In the genomic region with DNA sequence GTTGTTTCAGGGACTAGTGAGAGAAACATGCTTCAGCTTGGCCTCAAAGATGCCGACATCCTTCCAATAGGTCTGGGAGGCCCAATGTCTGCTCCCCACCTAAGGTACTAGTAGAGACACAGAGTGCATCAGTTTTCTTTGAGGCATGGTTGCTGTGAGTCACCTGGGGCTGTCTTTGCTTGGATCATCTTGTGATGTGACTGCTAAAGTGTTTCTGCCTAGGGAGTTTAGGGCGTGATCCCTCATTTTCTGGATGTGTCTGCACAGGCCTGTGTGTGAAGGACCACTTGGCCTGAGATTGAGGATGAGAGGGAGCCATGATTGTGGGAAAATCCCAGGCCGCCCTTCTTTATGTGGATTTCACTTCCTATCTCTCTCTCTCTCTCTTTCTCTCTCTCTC, we compare ENCODE assay signal across 36 cellular contexts. TPM values are rescaled to one million over a fixed set of nuclear protein-coding genes. Genes with fewer than 3 reads are reported as not detected.
"Had no signal": no experiment of that assay in that cellular context is flagged by ENCODE, and none has a peak within 500 bp of the region (broad histone marks: within the 10 kb centered on the region; RNA-seq: fewer than 3 reads in every experiment).

No MANE protein-coding gene starts in this region.

- H3K36me3 Mint-ChIP-seq: activated naive CD8-positive, alpha-beta T cell treated with anti-CD3 and anti-CD28 coated beads for 36 hours had no signal

- H3K27ac Mint-ChIP-seq: activated CD4-positive, alpha-beta T cell treated with anti-CD3 and anti-CD28 coated beads, Interleukin-2, amount 10 ng/mL, durations not matched to agents 7 days and 5 days; activated naive CD8-positive, alpha-beta T cell treated with anti-CD3 and anti-CD28 coated beads for 36 hours; activated T-cell treated with anti-CD3 and anti-CD28 coated beads, Interleukin-2, amount 50 U/mL, for 72 hours; activated T-helper 17 cell treated with anti-CD3 and anti-CD28 coated beads, Interleukin-2, amount 50 U/mL, for 72 hours had no signal

- H3K4me1 Mint-ChIP-seq: activated T-helper 17 cell treated with anti-CD3 and anti-CD28 coated beads, Interleukin-2, amount 50 U/mL, for 72 hours had no signal

- H3K4me2 ChIP-seq: PC-9 had no signal

- H3K4me3 ChIP-seq: cardiac muscle cell, PC-9 had no signal

- DNase-seq: activated CD4-positive, alpha-beta T cell treated with anti-CD3 and anti-CD28 coated beads, Interleukin-2, amount 10 ng/mL, durations not matched to agents 7 days and 5 days; activated CD4-positive, alpha-beta T cell treated with anti-CD3 and anti-CD28 coated beads, Interleukin-2, amount 50 U/mL, for 48 hours; activated effector memory CD4-positive, alpha-beta T cell treated with anti-CD3 and anti-CD28 coated beads, Interleukin-2, amount 50 U/mL, for 16 hours; activated naive CD4-positive, alpha-beta T cell; activated naive CD4-positive, alpha-beta T cell treated with anti-CD3 and anti-CD28 coated beads, Interleukin-2, amount 50 U/mL, for 16 hours; activated naive CD8-positive, alpha-beta T cell treated with anti-CD3 and anti-CD28 coated beads for 36 hours; activated T-cell treated with anti-CD3 and anti-CD28 coated beads, Interleukin-2, amount 50 U/mL, for 1 hour; activated T-cell treated with anti-CD3 and anti-CD28 coated beads, Interleukin-2, amount 50 U/mL, for 72 hours; amniotic stem cell; aorta; brain microvascular endothelial cell; Kasumi-1; KG1; MM.1S; MV-4-11; NCI-H1092; NCI-H1436 treated with DMSO at 0.1 percent for 48 hours; NCI-H1694 treated with DMSO at 0.1 percent for 48 hours; NCI-H2029; NCI-H2171 treated with DMSO at 0.1 percent for 48 hours; NCI-H2227 treated with DMSO at 0.1 percent for 48 hours; NCI-H446; NCI-H524; NCI-H69; PC-9; Right ventricle myocardium superior; SW 1271; T-helper 1 cell; T-helper 2 cell; T-helper 9 cell; WERI-Rb-1 had no signal

- FAIRE-seq: RCC 7860 had no signal

- H3K36me3 ChIP-seq: brain microvascular endothelial cell, cardiac muscle cell, WERI-Rb-1 had no signal

- H3K4me3 Mint-ChIP-seq: activated CD4-positive, alpha-beta T cell treated with anti-CD3 and anti-CD28 coated beads, Interleukin-2, amount 10 ng/mL, durations not matched to agents 7 days and 5 days; activated naive CD8-positive, alpha-beta T cell treated with anti-CD3 and anti-CD28 coated beads for 36 hours; activated T-cell treated with anti-CD3 and anti-CD28 coated beads, Interleukin-2, amount 50 U/mL, for 72 hours; activated T-helper 17 cell treated with anti-CD3 and anti-CD28 coated beads, Interleukin-2, amount 50 U/mL, for 72 hours; central memory CD8-positive, alpha-beta T cell had no signal

- H3K9me3 Mint-ChIP-seq: activated CD4-positive, alpha-beta T cell treated with anti-CD3 and anti-CD28 coated beads, Interleukin-2, amount 10 ng/mL, durations not matched to agents 7 days and 5 days; activated naive CD8-positive, alpha-beta T cell treated with anti-CD3 and anti-CD28 coated beads for 36 hours; activated T-cell treated with anti-CD3 and anti-CD28 coated beads, Interleukin-2, amount 50 U/mL, for 72 hours; activated T-helper 17 cell treated with anti-CD3 and anti-CD28 coated beads, Interleukin-2, amount 50 U/mL, for 72 hours; central memory CD8-positive, alpha-beta T cell had no signal

- ATAC-seq: activated T-cell treated with anti-CD3 and anti-CD28 coated beads, Interleukin-2, amount 50 U/mL, for 72 hours; activated T-helper 17 cell treated with anti-CD3 and anti-CD28 coated beads, Interleukin-2, amount 50 U/mL, for 72 hours had no signal

- H2AFZ ChIP-seq: PC-9 had no signal

- H3K27ac ChIP-seq: brain microvascular endothelial cell, cardiac muscle cell, PC-9, WERI-Rb-1 had no signal

RNA-seq across cellular contexts. Expression of gene GASK1A, which starts 4.8 kb away (rescaled TPM):
- total RNA-seq: activated CD4-positive, alpha-beta T cell treated with anti-CD3 and anti-CD28 coated beads, Interleukin-2, amount 10 ng/mL, durations not matched to agents 7 days and 5 days; activated T-helper 17 cell treated with anti-CD3 and anti-CD28 coated beads, Interleukin-2, amount 50 U/mL, for 72 hours; OCI-LY7; PC-9 had no signal
